11 cellular contexts compared by ENCODE assay signal in genomic region chr5:143749581-143750204, GRCh38.
"Had no signal": no experiment of that assay in that cellular context is flagged by ENCODE, and none has a peak within 500 bp of the region (broad histone marks: within the 10 kb centered on the region; RNA-seq: fewer than 3 reads in every experiment).

No MANE protein-coding gene starts in this region.

- H3K4me1 ChIP-seq: left ventricle myocardium inferior, tibial artery had no signal

- H3K27ac ChIP-seq: left ventricle myocardium inferior, ovary, tibial artery had no signal

- H3K9me3 ChIP-seq: left ventricle myocardium inferior, ovary, tibial artery had no signal

- H3K27me3 ChIP-seq: ovary, tibial artery had no signal

- H3K4me3 Mint-ChIP-seq: activated naive CD8-positive, alpha-beta T cell treated with anti-CD3 and anti-CD28 coated beads for 36 hours; activated T-cell treated with anti-CD3 and anti-CD28 coated beads, Interleukin-2, amount 50 U/mL, for 4 hours; immature natural killer cell had no signal

- H3K9me3 Mint-ChIP-seq: activated naive CD8-positive, alpha-beta T cell treated with anti-CD3 and anti-CD28 coated beads for 36 hours; activated T-cell treated with anti-CD3 and anti-CD28 coated beads, Interleukin-2, amount 50 U/mL, for 4 hours; immature natural killer cell had no signal

- H3K4me1 Mint-ChIP-seq: activated naive CD8-positive, alpha-beta T cell treated with anti-CD3 and anti-CD28 coated beads for 36 hours; immature natural killer cell had no signal

- ATAC-seq: activated T-cell treated with anti-CD3 and anti-CD28 coated beads, Interleukin-2, amount 50 U/mL, for 4 hours had no signal

- H3K36me3 Mint-ChIP-seq: activated naive CD8-positive, alpha-beta T cell treated with anti-CD3 and anti-CD28 coated beads for 36 hours; immature natural killer cell had no signal

- DNase-seq: activated CD4-positive, alpha-beta T cell treated with anti-CD3 and anti-CD28 coated beads, Interleukin-2, amount 50 U/mL, for 4 hours; activated CD4-positive, CD25-positive, alpha-beta regulatory T cell; activated gamma-delta T cell treated with Interleukin-2 at 50 U/mL for 16 hours; activated naive CD8-positive, alpha-beta T cell treated with anti-CD3 and anti-CD28 coated beads for 36 hours; activated T-cell treated with anti-CD3 and anti-CD28 coated beads, Interleukin-2, amount 50 U/mL, for 4 hours; anterior cingulate cortex; immature natural killer cell; left ventricle myocardium inferior; mesendoderm; ovary; tibial artery had no signal

- H3K27ac Mint-ChIP-seq: activated naive CD8-positive, alpha-beta T cell treated with anti-CD3 and anti-CD28 coated beads for 36 hours; immature natural killer cell had no signal

- H3K4me3 ChIP-seq: left ventricle myocardium inferior, ovary, tibial artery had no signal

- H3K36me3 ChIP-seq: left ventricle myocardium inferior, ovary, tibial artery had no signal
